In genomic region chr3:15952543-15953175, GRCh38 we compare ENCODE assay signal across 1 cellular context.
TF ChIP-seq lines count a peak whose summit lies in the region.

No MANE protein-coding gene starts in this region.

TF ChIP-seq in HepG2, 621 proteins besides CTCF, POLR2A, EP300 and RAD21 (continued from another document):
- TF ChIP-seq, protein P1, sequence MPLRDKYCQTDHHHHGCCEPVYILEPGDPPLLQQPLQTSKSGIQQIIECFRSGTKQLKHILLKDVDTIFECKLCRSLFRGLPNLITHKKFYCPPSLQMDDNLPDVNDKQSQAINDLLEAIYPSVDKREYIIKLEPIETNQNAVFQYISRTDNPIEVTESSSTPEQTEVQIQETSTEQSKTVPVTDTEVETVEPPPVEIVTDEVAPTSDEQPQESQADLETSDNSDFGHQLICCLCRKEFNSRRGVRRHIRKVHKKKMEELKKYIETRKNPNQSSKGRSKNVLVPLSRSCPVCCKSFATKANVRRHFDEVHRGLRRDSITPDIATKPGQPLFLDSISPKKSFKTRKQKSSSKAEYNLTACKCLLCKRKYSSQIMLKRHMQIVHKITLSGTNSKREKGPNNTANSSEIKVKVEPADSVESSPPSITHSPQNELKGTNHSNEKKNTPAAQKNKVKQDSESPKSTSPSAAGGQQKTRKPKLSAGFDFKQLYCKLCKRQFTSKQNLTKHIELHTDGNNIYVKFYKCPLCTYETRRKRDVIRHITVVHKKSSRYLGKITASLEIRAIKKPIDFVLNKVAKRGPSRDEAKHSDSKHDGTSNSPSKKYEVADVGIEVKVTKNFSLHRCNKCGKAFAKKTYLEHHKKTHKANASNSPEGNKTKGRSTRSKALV (CRISPR knock-in tag; IDR thresholded peaks at IDR 0.05), result no peak
- TF ChIP-seq RBAK (CRISPR knock-in tag; IDR thresholded peaks at IDR 0.05) (no peak), SRF (IDR thresholded peaks at IDR 0.05; ENCODE audit: low read depth, low read length) (no peak), ATF4 (CRISPR knock-in tag; IDR thresholded peaks at IDR 0.05) (no peak), ZNF3 (CRISPR knock-in tag; IDR thresholded peaks at IDR 0.05) (no peak), GTF2F1 (IDR thresholded peaks at IDR 0.05; ENCODE audit: low read length) (no peak), HNF4A (CRISPR knock-in tag; IDR thresholded peaks at IDR 0.05) (peak; percentile 75), ZNF770 (CRISPR knock-in tag; IDR thresholded peaks at IDR 0.05) (no peak)
